ENCODE assay signal across 9 cellular contexts in the genomic region with DNA sequence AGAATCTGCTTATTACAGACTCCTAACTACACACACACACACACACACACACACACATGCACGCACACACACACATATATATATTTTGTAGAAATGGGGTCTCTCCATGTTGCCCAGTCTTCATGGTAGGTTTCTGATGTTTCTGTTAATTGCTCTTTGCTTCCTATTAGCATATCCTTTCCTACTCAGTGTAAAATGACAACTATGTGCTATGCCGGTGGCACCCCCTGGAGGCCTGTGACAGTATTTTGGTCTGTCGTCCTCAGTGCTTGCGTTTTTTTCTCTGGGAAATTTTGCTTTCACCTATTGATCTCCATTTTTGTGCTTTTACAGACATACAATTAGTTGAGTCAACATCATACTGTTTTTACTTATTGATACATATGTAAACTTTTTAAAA.
DNase-seq lines count a peak whose midpoint lies in the region; ATAC-seq and TF ChIP-seq lines count a peak whose summit lies in the region.
"Had no signal": no experiment of that assay in that cellular context is flagged by ENCODE, and none has a peak within 500 bp of the region (broad histone marks: within the 10 kb centered on the region; RNA-seq: fewer than 3 reads in every experiment).

No MANE protein-coding gene starts in this region.

- no peak overlapping the region for H3K27ac Mint-ChIP-seq in WTC11

- no peaks in the 10 kb centered on the region for H3K9me3 Mint-ChIP-seq in WTC11

- WGBS in aorta, 2 donors = 67 to 71% methylated on average over 4 of the region's 4 CpGs
- 37 to 78% methylated on average over 4 of the region's 4 CpGs for WGBS in gastroesophageal sphincter (ENCODE audit: low coverage in 1 of 2), 2 donors

- TF ChIP-seq EP300 in gastroesophageal sphincter (IDR thresholded peaks at IDR 0.05) = no peak

- no peak overlapping the region for H3K4me3 ChIP-seq in GM06990 (replicated peaks; ENCODE audit: low read depth, low read length)
- no peak overlapping the region for H3K4me3 ChIP-seq in HL-60 (replicated peaks; ENCODE audit: insufficient read depth, low read length)
- H3K4me3 ChIP-seq in aorta (ENCODE audit: low read length in 2 of 2) = no peak overlapping the region
- H3K4me3 ChIP-seq in gastroesophageal sphincter = no peak overlapping the region

- no peaks in the 10 kb centered on the region for H3K36me3 Mint-ChIP-seq in WTC11

- no peak for TF ChIP-seq POLR2A in gastroesophageal sphincter (IDR thresholded peaks at IDR 0.05)

- no peaks in the 10 kb centered on the region for H3K27me3 Mint-ChIP-seq in WTC11 (ENCODE audit: low read depth)

- CTCF ChIA-PET in WTC11 (lab: Charles Lee) = interaction anchor here (1.0 kb wide), 1 partner anchor 13 kb away, joined by 3 read pairs; no protein-coding TSS in a partner anchor

- peak; percentile 10 for TF ChIP-seq CTCF in GM06990 (IDR thresholded peaks at IDR 0.05; ENCODE audit: insufficient read depth, low read length, poor library complexity, severe bottlenecking)
- TF ChIP-seq CTCF in HL-60 (IDR thresholded peaks at IDR 0.05; ENCODE audit: insufficient read depth, low read length) = peak; percentile 4
- TF ChIP-seq CTCF in WTC11 (IDR thresholded peaks at IDR 0.05) = peak; percentile 60
- TF ChIP-seq CTCF in gastroesophageal sphincter (IDR thresholded peaks at IDR 0.05) = no peak

- H3K27ac ChIP-seq in HL-60 (replicated peaks) = no peak overlapping the region
- no peak overlapping the region for H3K27ac ChIP-seq in aorta (ENCODE audit: low read depth in 1 of 2, low read length in 2 of 2)
- no peak overlapping the region for H3K27ac ChIP-seq in gastroesophageal sphincter

- H3K9me3 ChIP-seq in aorta (ENCODE audit: control insufficient read depth, low read length) (peaks cover 1% of the 10 kb centered on the region), gastroesophageal sphincter (no peaks in the 10 kb centered on the region)

- ATAC-seq in WTC11 (peak; percentile 92), HG03108 (IDR thresholded peaks at IDR 0.05; ENCODE audit: unreplicated experiment) (no peak), aorta (ENCODE audit: low FRiP score) (no peak), gastroesophageal sphincter (no peak)

- POLR2A ChIA-PET in WTC11 (lab: Charles Lee) = no interaction called here

- peaks cover 33% of the 10 kb centered on the region for H3K4me1 Mint-ChIP-seq in WTC11

- DNase-seq in GM06990 (ENCODE audit: extremely low read depth, insufficient read length) = no peak
- peak in 1 of 2 experiments; percentile 14 for DNase-seq in HL-60 (ENCODE audit: low read depth in 1 of 2, low spot score in 1 of 2)
- DNase-seq in WTC11 (ENCODE audit: low spot score) = peak; percentile 80
- DNase-seq in midbrain (lab: John Stamatoyannopoulos, UW) = peak; percentile 61
- no peak for DNase-seq in aorta
- DNase-seq: activated CD8-positive, alpha-beta memory T cell treated with anti-CD3 and anti-CD28 coated beads, Interleukin-2, amount 50 U/mL, for 4 hours; NCI-H510A treated with DMSO at 0.1 percent for 48 hours had no signal

- H3K36me3 ChIP-seq in GM06990 (ENCODE audit: control insufficient read depth, insufficient read depth, low read length) (no peaks in the 10 kb centered on the region), aorta (ENCODE audit: control insufficient read depth in 1 of 2, insufficient read depth in 2 of 2, low read length in 1 of 2) (no peaks in the 10 kb centered on the region), gastroesophageal sphincter (no peaks in the 10 kb centered on the region)

- no peak overlapping the region for H3K4me3 Mint-ChIP-seq in WTC11

- H3K27me3 ChIP-seq in GM06990 (replicated peaks; ENCODE audit: control insufficient read depth, insufficient read depth, low read length) = no peaks in the 10 kb centered on the region
- H3K27me3 ChIP-seq in HL-60 (ENCODE audit: insufficient read depth, poor library complexity, severe bottlenecking) = no peaks in the 10 kb centered on the region
- no peaks in the 10 kb centered on the region for H3K27me3 ChIP-seq in aorta (ENCODE audit: control insufficient read depth in 1 of 2, insufficient read depth in 2 of 2, low read length in 1 of 2)
- no peaks in the 10 kb centered on the region for H3K27me3 ChIP-seq in gastroesophageal sphincter

- no peaks in the 10 kb centered on the region for H3K4me1 ChIP-seq in aorta (ENCODE audit: control insufficient read depth in 1 of 2, insufficient read depth in 2 of 2, low read length in 2 of 2)
- H3K4me1 ChIP-seq in gastroesophageal sphincter = no peaks in the 10 kb centered on the region

- intact Hi-C loops in aorta (cut with DNase I) = no loop called here

TF ChIP-seq in WTC11, 78 proteins besides CTCF, POLR2A, EP300 and RAD21:
- TF ChIP-seq, protein P1, sequence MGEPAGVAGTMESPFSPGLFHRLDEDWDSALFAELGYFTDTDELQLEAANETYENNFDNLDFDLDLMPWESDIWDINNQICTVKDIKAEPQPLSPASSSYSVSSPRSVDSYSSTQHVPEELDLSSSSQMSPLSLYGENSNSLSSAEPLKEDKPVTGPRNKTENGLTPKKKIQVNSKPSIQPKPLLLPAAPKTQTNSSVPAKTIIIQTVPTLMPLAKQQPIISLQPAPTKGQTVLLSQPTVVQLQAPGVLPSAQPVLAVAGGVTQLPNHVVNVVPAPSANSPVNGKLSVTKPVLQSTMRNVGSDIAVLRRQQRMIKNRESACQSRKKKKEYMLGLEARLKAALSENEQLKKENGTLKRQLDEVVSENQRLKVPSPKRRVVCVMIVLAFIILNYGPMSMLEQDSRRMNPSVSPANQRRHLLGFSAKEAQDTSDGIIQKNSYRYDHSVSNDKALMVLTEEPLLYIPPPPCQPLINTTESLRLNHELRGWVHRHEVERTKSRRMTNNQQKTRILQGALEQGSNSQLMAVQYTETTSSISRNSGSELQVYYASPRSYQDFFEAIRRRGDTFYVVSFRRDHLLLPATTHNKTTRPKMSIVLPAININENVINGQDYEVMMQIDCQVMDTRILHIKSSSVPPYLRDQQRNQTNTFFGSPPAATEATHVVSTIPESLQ (CRISPR knock-in tag; IDR thresholded peaks at IDR 0.05) = no peak
- TF ChIP-seq NR3C1 (CRISPR knock-in tag; conservative IDR thresholded peaks at IDR 0.05; ENCODE audit: low read depth) (no peak), HMGA2 (CRISPR knock-in tag; IDR thresholded peaks at IDR 0.05) (no peak), ZNF263 (CRISPR knock-in tag; IDR thresholded peaks at IDR 0.05; ENCODE audit: low read depth) (no peak), CREM (CRISPR knock-in tag; IDR thresholded peaks at IDR 0.05) (no peak), OVOL2 (CRISPR knock-in tag; IDR thresholded peaks at IDR 0.05; ENCODE audit: borderline replicate concordance) (no peak), ZNF121 (CRISPR knock-in tag; IDR thresholded peaks at IDR 0.05) (peak; percentile 95)

Comparison
In these comparisons a context has a peak if more than half of its experiments do, and no peak if none do; other contexts are left out.
1. DNase-seq: peak in WTC11 (single experiment) and midbrain (single experiment); none in GM06990 (single experiment) and aorta (0 of 2).
2. CTCF ChIP-seq: peak in GM06990 (single experiment), HL-60 (single experiment) and WTC11 (single experiment); none in gastroesophageal sphincter (0 of 4).